21 cellular contexts compared by ENCODE assay signal in genomic region chr10:115050375-115050960, GRCh38. TPM values are rescaled to one million over a fixed set of nuclear protein-coding genes. Genes with fewer than 3 reads are reported as not detected.
"Had no signal": no experiment of that assay in that cellular context is flagged by ENCODE, and none has a peak within 500 bp of the region (broad histone marks: within the 10 kb centered on the region; RNA-seq: fewer than 3 reads in every experiment).

No MANE protein-coding gene starts in this region.

- H3K4me1 Mint-ChIP-seq: activated CD4-positive, alpha-beta T cell treated with anti-CD3 and anti-CD28 coated beads, Interleukin-2, amount 10 ng/mL, durations not matched to agents 24 days and 14 days; activated naive CD8-positive, alpha-beta T cell treated with anti-CD3 and anti-CD28 coated beads for 36 hours; central memory CD8-positive, alpha-beta T cell had no signal

- H3K9me3 ChIP-seq: tibial artery had no signal

- H2AFZ ChIP-seq: parathyroid adenoma had no signal

- H3K36me3 Mint-ChIP-seq: activated naive CD8-positive, alpha-beta T cell treated with anti-CD3 and anti-CD28 coated beads for 36 hours had no signal

- H3K36me3 ChIP-seq: brain microvascular endothelial cell, tibial artery had no signal

- ATAC-seq: foreskin keratinocyte had no signal

- FAIRE-seq: endothelial cell of umbilical vein, TTC549 had no signal

- H3K27me3 ChIP-seq: brain microvascular endothelial cell, foreskin keratinocyte, tibial artery had no signal

- H3K27ac Mint-ChIP-seq: activated CD4-positive, alpha-beta T cell treated with anti-CD3 and anti-CD28 coated beads, Interleukin-2, amount 10 ng/mL, durations not matched to agents 24 days and 14 days; activated naive CD8-positive, alpha-beta T cell treated with anti-CD3 and anti-CD28 coated beads for 36 hours had no signal

- H3K27ac ChIP-seq: brain microvascular endothelial cell, foreskin keratinocyte, parathyroid adenoma, tibial artery had no signal

- H3K9me3 Mint-ChIP-seq: activated CD4-positive, alpha-beta T cell treated with anti-CD3 and anti-CD28 coated beads, Interleukin-2, amount 10 ng/mL, durations not matched to agents 24 days and 14 days; activated naive CD8-positive, alpha-beta T cell treated with anti-CD3 and anti-CD28 coated beads for 36 hours; central memory CD8-positive, alpha-beta T cell had no signal

- DNase-seq: activated CD4-positive, alpha-beta T cell treated with anti-CD3 and anti-CD28 coated beads, Interleukin-2, amount 10 ng/mL, durations not matched to agents 24 days and 14 days; activated CD4-positive, CD25-positive, alpha-beta regulatory T cell; activated CD8-positive, alpha-beta memory T cell treated with anti-CD3 and anti-CD28 coated beads, Interleukin-2, amount 50 U/mL, for 48 hours; activated gamma-delta T cell treated with Interleukin-2 at 50 U/mL for 16 hours; activated naive CD8-positive, alpha-beta T cell treated with anti-CD3 and anti-CD28 coated beads for 36 hours; amygdala; cortex of kidney; effector CD4-positive, alpha-beta T cell; foreskin keratinocyte; glutamatergic neuron; hypothalamus; midbrain; retina; stimulated activated CD4-positive, alpha-beta T cell treated with anti-CD3 and anti-CD28 coated beads, Interleukin-4, amount 100 ng/mL, for 1 hour; stimulated activated naive CD4-positive, alpha-beta T cell; tibial artery had no signal

- H3K4me3 ChIP-seq: tibial artery had no signal

- H3K4me1 ChIP-seq: foreskin keratinocyte, parathyroid adenoma, tibial artery had no signal

- H3K9ac ChIP-seq: parathyroid adenoma had no signal

- H3K79me2 ChIP-seq: parathyroid adenoma had no signal

- H3K27me3 Mint-ChIP-seq: central memory CD8-positive, alpha-beta T cell had no signal

- H3K4me3 Mint-ChIP-seq: activated CD4-positive, alpha-beta T cell treated with anti-CD3 and anti-CD28 coated beads, Interleukin-2, amount 10 ng/mL, durations not matched to agents 24 days and 14 days; activated naive CD8-positive, alpha-beta T cell treated with anti-CD3 and anti-CD28 coated beads for 36 hours; central memory CD8-positive, alpha-beta T cell had no signal

RNA-seq across cellular contexts. Expression of gene ATRNL1, which starts 42.7 kb away (rescaled TPM):
- total RNA-seq: endothelial cell of umbilical vein had no signal
- polyA plus RNA-seq: endothelial cell of umbilical vein, foreskin keratinocyte had no signal
